In genomic region chr11:45436966-45437365, GRCh38 we compare ENCODE assay signal across 37 cellular contexts.
"Had no signal": no experiment of that assay in that cellular context is flagged by ENCODE, and none has a peak within 500 bp of the region (broad histone marks: within the 10 kb centered on the region; RNA-seq: fewer than 3 reads in every experiment).

No MANE protein-coding gene starts in this region.

- H3K27me3 ChIP-seq: adrenal gland, body of pancreas had no signal

- ATAC-seq: activated CD4-positive, alpha-beta T cell treated with anti-CD3 and anti-CD28 coated beads for 36 hours; activated CD4-positive, CD25-positive, alpha-beta regulatory T cell treated with anti-CD3 and anti-CD28 coated beads, Interleukin-2, amount 50 U/mL, for 24 hours; activated CD8-positive, alpha-beta T cell treated with anti-CD3 and anti-CD28 coated beads for 36 hours; activated naive CD4-positive, alpha-beta T cell treated with anti-CD3 and anti-CD28 coated beads, Interleukin-2, amount 50 U/mL, for 72 hours; activated T-cell treated with anti-CD3 and anti-CD28 coated beads, Interleukin-2, amount 50 U/mL, for 4 hours; activated T-cell treated with anti-CD3 and anti-CD28 coated beads, Interleukin-2, amount 50 U/mL, for 72 hours; activated T-helper 17 cell treated with anti-CD3 and anti-CD28 coated beads, Interleukin-2, amount 50 U/mL, for 72 hours; body of pancreas had no signal

- DNase-seq: activated B cell treated with CpG ODN at 0.5 μM for 24 hours; activated CD4-positive, alpha-beta memory T cell treated with anti-CD3 and anti-CD28 coated beads for 36 hours; activated CD4-positive, alpha-beta T cell treated with anti-CD3 and anti-CD28 coated beads for 1 hour; activated CD4-positive, alpha-beta T cell treated with anti-CD3 and anti-CD28 coated beads for 36 hours; activated CD4-positive, alpha-beta T cell treated with anti-CD3 and anti-CD28 coated beads for 48 hours; activated CD4-positive, alpha-beta T cell treated with anti-CD3 and anti-CD28 coated beads, Interleukin-2, amount 50 U/mL, for 1 hour; activated CD4-positive, alpha-beta T cell treated with anti-CD3 and anti-CD28 coated beads, Interleukin-2, amount 50 U/mL, for 4 hours; activated CD8-positive, alpha-beta memory T cell treated with anti-CD3 and anti-CD28 coated beads, Interleukin-2, amount 50 U/mL, for 4 hours; activated CD8-positive, alpha-beta T cell treated with anti-CD3 and anti-CD28 coated beads for 36 hours; activated effector memory CD4-positive, alpha-beta T cell treated with anti-CD3 and anti-CD28 coated beads, Interleukin-2, amount 50 U/mL, for 16 hours; activated gamma-delta T cell treated with Interleukin-2 at 50 U/mL for 16 hours; activated naive CD4-positive, alpha-beta T cell; activated naive CD4-positive, alpha-beta T cell treated with anti-CD3 and anti-CD28 coated beads for 36 hours; activated naive CD4-positive, alpha-beta T cell treated with anti-CD3 and anti-CD28 coated beads, Interleukin-2, amount 50 U/mL, for 16 hours; activated naive CD8-positive, alpha-beta T cell treated with anti-CD3 and anti-CD28 coated beads for 36 hours; activated T-cell treated with anti-CD3 and anti-CD28 coated beads for 4 hours; activated T-cell treated with anti-CD3 and anti-CD28 coated beads, Interleukin-2, amount 50 U/mL, for 1 hour; activated T-cell treated with anti-CD3 and anti-CD28 coated beads, Interleukin-2, amount 50 U/mL, for 4 hours; activated T-cell treated with anti-CD3 and anti-CD28 coated beads, Interleukin-2, amount 50 U/mL, for 72 hours; adrenal gland; amniotic stem cell; aorta; body of pancreas; brain microvascular endothelial cell; central memory CD4-positive, alpha-beta T cell; SW 1271; T-helper 1 cell; T-helper 2 cell; T-helper 9 cell had no signal

- H3K4me1 ChIP-seq: adrenal gland, body of pancreas, breast epithelium had no signal

- H3K4me3 ChIP-seq: adrenal gland, body of pancreas, breast epithelium, cardiac muscle cell had no signal

- FAIRE-seq: astrocyte, TTC549 had no signal

- H3K9me3 ChIP-seq: adrenal gland, body of pancreas had no signal

- H3K36me3 ChIP-seq: adrenal gland, brain microvascular endothelial cell, breast epithelium, cardiac muscle cell had no signal

- H3K27ac ChIP-seq: adrenal gland, body of pancreas, brain microvascular endothelial cell, breast epithelium, cardiac muscle cell, VCaP had no signal
